ENCODE assay signal across 18 cellular contexts in the genomic region with DNA sequence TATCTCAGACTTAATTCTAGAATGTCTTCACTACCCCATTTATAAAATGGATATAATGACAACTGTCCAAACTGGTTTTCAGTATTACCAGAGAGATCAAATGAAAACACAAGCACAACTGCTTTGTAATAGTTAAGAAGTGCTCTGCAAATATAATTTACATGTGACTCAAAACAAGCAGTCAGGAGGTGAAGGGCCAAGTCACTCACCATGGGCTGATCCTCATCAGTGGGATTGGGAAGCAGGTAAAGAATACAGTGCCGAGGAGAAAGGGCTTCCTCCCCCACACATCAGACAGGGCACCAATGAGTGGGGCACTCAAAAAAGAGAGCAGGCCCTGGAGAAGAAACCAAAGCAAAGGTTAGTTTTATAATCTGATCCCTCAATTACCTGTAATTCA. TPM values are rescaled to one million over a fixed set of nuclear protein-coding genes. Genes with fewer than 3 reads are reported as not detected.
"Had no signal": no experiment of that assay in that cellular context is flagged by ENCODE, and none has a peak within 500 bp of the region (broad histone marks: within the 10 kb centered on the region; RNA-seq: fewer than 3 reads in every experiment).

No MANE protein-coding gene starts in this region.

RNA-seq across cellular contexts. Expression of gene NUTM2G, which starts 20.7 kb away (rescaled TPM):
- total RNA-seq: activated B cell treated with CpG ODN at 0.5 μM for 24 hours; activated CD4-positive, alpha-beta memory T cell treated with anti-CD3 and anti-CD28 coated beads for 36 hours; activated CD4-positive, alpha-beta T cell treated with anti-CD3 and anti-CD28 coated beads, Interleukin-2, amount 10 ng/mL, durations not matched to agents 24 days and 14 days; activated CD8-positive, alpha-beta memory T cell treated with anti-CD3 and anti-CD28 coated beads for 36 hours; activated CD8-positive, alpha-beta T cell treated with anti-CD3 and anti-CD28 coated beads for 36 hours; activated naive CD4-positive, alpha-beta T cell treated with anti-CD3 and anti-CD28 coated beads for 36 hours; activated naive CD4-positive, alpha-beta T cell treated with anti-CD3 and anti-CD28 coated beads, Interleukin-2, amount 50 U/mL, for 72 hours; activated naive CD8-positive, alpha-beta T cell treated with anti-CD3 and anti-CD28 coated beads for 36 hours; activated T-cell treated with anti-CD3 and anti-CD28 coated beads, Interleukin-2, amount 50 U/mL, for 4 hours; activated T-cell treated with anti-CD3 and anti-CD28 coated beads, Interleukin-2, amount 50 U/mL, for 72 hours; activated T-helper 1 cell treated with anti-CD3 and anti-CD28 coated beads, Interleukin-12 subunit alpha, Interleukin-12 subunit beta, Interleukin-2, Interleukin-4 antibody, amounts not matched to agents 30 ng/mL and 10 ng/mL and 1 ng/mL, durations not matched to agents 14 hours and 24 hours and 36 hours; activated T-helper 17 cell treated with anti-CD3 and anti-CD28 coated beads, Interleukin-2, amount 50 U/mL, for 72 hours; adrenal gland; aorta; astrocyte; body of pancreas; breast epithelium; cardiac septum had no signal
- polyA plus RNA-seq: adrenal gland, aorta had no signal
